In the genomic region with DNA sequence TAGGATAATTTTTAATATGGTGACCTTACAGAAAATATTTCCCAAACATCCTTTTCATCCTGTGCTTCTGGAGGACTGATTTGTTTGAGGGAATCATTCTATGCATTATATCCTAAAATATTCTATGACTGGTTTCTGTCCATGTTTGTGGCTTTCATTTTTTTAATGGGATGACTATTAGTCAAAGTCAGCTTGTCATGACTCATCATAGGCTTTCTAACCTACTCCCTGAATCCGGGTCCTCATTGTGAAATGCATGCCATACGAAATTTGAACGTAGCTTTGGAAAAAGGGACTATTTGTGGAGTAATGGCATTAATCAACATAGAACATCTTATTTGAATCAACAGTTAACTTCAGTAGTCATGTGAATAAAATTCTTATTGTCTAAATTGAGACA, we compare ENCODE assay signal across 1 cellular context.
TF ChIP-seq lines count a peak whose summit lies in the region.

No MANE protein-coding gene starts in this region.

TF ChIP-seq in GM12878, 131 proteins besides CTCF, POLR2A, EP300 and RAD21:
- no peak for TF ChIP-seq NKRF (conservative IDR thresholded peaks at IDR 0.05)
- TF ChIP-seq CREB1 (IDR thresholded peaks at IDR 0.05; ENCODE audit: low read depth), result no peak; the same call in 1 of the 2 replicates
- TF ChIP-seq FOXK2 (IDR thresholded peaks at IDR 0.05), result no peak
- no peak for TF ChIP-seq BCL11A (IDR thresholded peaks at IDR 0.05; ENCODE audit: low read depth, low read length)
- TF ChIP-seq ZNF592 (IDR thresholded peaks at IDR 0.05), result no peak
- TF ChIP-seq ZNF622 (IDR thresholded peaks at IDR 0.05), result no peak
- no peak for TF ChIP-seq TAF1 (IDR thresholded peaks at IDR 0.05; ENCODE audit: borderline replicate concordance, low read depth, low read length)
- no peak for TF ChIP-seq HDAC6 (IDR thresholded peaks at IDR 0.05; ENCODE audit: unreplicated experiment)
- TF ChIP-seq SMAD1 (IDR thresholded peaks at IDR 0.05; ENCODE audit: low read depth, partially characterized antibody), result no peak
- TF ChIP-seq ATF2 (IDR thresholded peaks at IDR 0.05; ENCODE audit: low read length), result peak; percentile 72
- TF ChIP-seq ESRRA (IDR thresholded peaks at IDR 0.05; ENCODE audit: low read length), result no peak
- no peak for TF ChIP-seq NR2C1 (IDR thresholded peaks at IDR 0.05)
- no peak for TF ChIP-seq BMI1 (IDR thresholded peaks at IDR 0.05; ENCODE audit: borderline replicate concordance)
- TF ChIP-seq SMARCA5 (IDR thresholded peaks at IDR 0.05), result no peak
- TF ChIP-seq SUZ12 (IDR thresholded peaks at IDR 0.05; ENCODE audit: unreplicated experiment), result no peak
- TF ChIP-seq ASH2L (IDR thresholded peaks at IDR 0.05; ENCODE audit: borderline replicate concordance, low read depth), result no peak
- no peak for TF ChIP-seq STAT3 (IDR thresholded peaks at IDR 0.05; ENCODE audit: low read depth, low read length)
- TF ChIP-seq NR2F1 (conservative IDR thresholded peaks at IDR 0.05), result no peak
- TF ChIP-seq EGR1 (IDR thresholded peaks at IDR 0.05; ENCODE audit: borderline replicate concordance in 1 of 2, low read depth in 2 of 2, low read length in 2 of 2), result no peak
- TF ChIP-seq NFXL1 (IDR thresholded peaks at IDR 0.05; ENCODE audit: borderline replicate concordance), result no peak
- TF ChIP-seq TBL1XR1 (IDR thresholded peaks at IDR 0.05; ENCODE audit: low read depth, low read length), result no peak
- TF ChIP-seq RUNX3 (IDR thresholded peaks at IDR 0.05; ENCODE audit: low read length), result peak; percentile 84
- no peak for TF ChIP-seq TCF12 (IDR thresholded peaks at IDR 0.05; ENCODE audit: low read depth, low read length)
- TF ChIP-seq, protein P1, sequence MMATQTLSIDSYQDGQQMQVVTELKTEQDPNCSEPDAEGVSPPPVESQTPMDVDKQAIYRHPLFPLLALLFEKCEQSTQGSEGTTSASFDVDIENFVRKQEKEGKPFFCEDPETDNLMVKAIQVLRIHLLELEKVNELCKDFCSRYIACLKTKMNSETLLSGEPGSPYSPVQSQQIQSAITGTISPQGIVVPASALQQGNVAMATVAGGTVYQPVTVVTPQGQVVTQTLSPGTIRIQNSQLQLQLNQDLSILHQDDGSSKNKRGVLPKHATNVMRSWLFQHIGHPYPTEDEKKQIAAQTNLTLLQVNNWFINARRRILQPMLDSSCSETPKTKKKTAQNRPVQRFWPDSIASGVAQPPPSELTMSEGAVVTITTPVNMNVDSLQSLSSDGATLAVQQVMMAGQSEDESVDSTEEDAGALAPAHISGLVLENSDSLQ (IDR thresholded peaks at IDR 0.05), result peak; percentile 74
- TF ChIP-seq MEF2A (IDR thresholded peaks at IDR 0.05; ENCODE audit: insufficient read depth, low read depth, low read length), result peak; percentile 77
- TF ChIP-seq KLF5 (IDR thresholded peaks at IDR 0.05; ENCODE audit: partially characterized antibody), result no peak
- no peak for TF ChIP-seq IRF3 (IDR thresholded peaks at IDR 0.05)
- TF ChIP-seq SP1 (IDR thresholded peaks at IDR 0.05; ENCODE audit: low read depth, low read length), result no peak
- no peak for TF ChIP-seq STAT1 (conservative IDR thresholded peaks at IDR 0.05)
- TF ChIP-seq SREBF2 (IDR thresholded peaks at IDR 0.05; ENCODE audit: low read length), result no peak
- no peak for TF ChIP-seq SPI1 (IDR thresholded peaks at IDR 0.05; ENCODE audit: borderline replicate concordance, insufficient read depth, low read depth, low read length)
- TF ChIP-seq WRNIP1 (IDR thresholded peaks at IDR 0.05; ENCODE audit: borderline replicate concordance, low read depth, low read length), result no peak
- TF ChIP-seq NFIC (IDR thresholded peaks at IDR 0.05; ENCODE audit: low read depth, low read length), result peak; percentile 81
- no peak for TF ChIP-seq CHD2 (IDR thresholded peaks at IDR 0.05; ENCODE audit: borderline replicate concordance, low read depth, low read length)
- TF ChIP-seq PAX5 (IDR thresholded peaks at IDR 0.05; ENCODE audit: borderline replicate concordance, low read depth, low read length), result no peak
- TF ChIP-seq GATAD2B (conservative IDR thresholded peaks at IDR 0.05; ENCODE audit: low read depth), result no peak
- peak; percentile 23 to 28; a peak in 2 of 4 replicates for TF ChIP-seq IKZF2 (IDR thresholded peaks at IDR 0.05)
- no peak for TF ChIP-seq EZH2 (IDR thresholded peaks at IDR 0.05; ENCODE audit: borderline replicate concordance, control insufficient read depth, low read depth, low read length)
- TF ChIP-seq ZNF207 (IDR thresholded peaks at IDR 0.05; ENCODE audit: borderline replicate concordance), result no peak
- no peak for TF ChIP-seq SREBF1 (IDR thresholded peaks at IDR 0.05; ENCODE audit: low read length)
- TF ChIP-seq ZBTB33 (IDR thresholded peaks at IDR 0.05), result no peak
- peak; percentile 58; the same call in 1 of the 2 replicates for TF ChIP-seq EED (IDR thresholded peaks at IDR 0.05; ENCODE audit: low read depth)
- peak; percentile 59; the same call in 1 of the 2 replicates for TF ChIP-seq FOXM1 (IDR thresholded peaks at IDR 0.05; ENCODE audit: low read depth, low read length)
- no peak for TF ChIP-seq RFX5 (IDR thresholded peaks at IDR 0.05; ENCODE audit: low read depth, low read length)
- no peak for TF ChIP-seq PRDM15 (CRISPR knock-in tag; IDR thresholded peaks at IDR 0.05)
- TF ChIP-seq HDAC2 (IDR thresholded peaks at IDR 0.05), result no peak
- no peak for TF ChIP-seq YBX1 (IDR thresholded peaks at IDR 0.05)
- TF ChIP-seq JUNB (IDR thresholded peaks at IDR 0.05), result peak; percentile 78
- 0 out of 2 replicates have a peak, but pooled peaks have one; percentile 17 for TF ChIP-seq CREM (IDR thresholded peaks at IDR 0.05; ENCODE audit: low read depth)
- no peak for TF ChIP-seq ELK1 (IDR thresholded peaks at IDR 0.05; ENCODE audit: low read depth, low read length)
- TF ChIP-seq BRCA1 (IDR thresholded peaks at IDR 0.05; ENCODE audit: low read depth, low read length), result no peak
- no peak for TF ChIP-seq RCOR1 (conservative IDR thresholded peaks at IDR 0.05; ENCODE audit: low read depth, low read length)
- TF ChIP-seq SMC3 (IDR thresholded peaks at IDR 0.05; ENCODE audit: borderline replicate concordance, low read length), result no peak
- no peak for TF ChIP-seq YY1 (IDR thresholded peaks at IDR 0.05; ENCODE audit: low read depth, low read length)
